In the genomic region with DNA sequence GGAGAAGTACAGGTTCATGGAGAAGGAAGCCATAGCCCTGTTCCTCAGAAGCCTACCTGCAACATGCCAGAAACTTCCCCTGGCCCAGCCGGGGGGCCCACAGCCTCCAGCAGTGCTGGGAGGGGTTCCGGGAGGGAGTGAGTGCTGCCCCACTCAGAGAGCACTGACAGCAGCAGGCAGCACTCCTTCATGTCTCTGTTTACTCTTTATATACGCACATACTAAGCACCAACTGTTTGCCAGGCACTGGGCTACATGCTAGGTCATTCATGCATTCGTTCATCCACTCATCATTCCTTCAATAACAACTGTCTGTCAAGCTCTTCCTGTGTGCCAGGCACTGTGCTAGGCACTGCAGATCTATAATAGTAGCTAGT, we compare ENCODE assay signal across 1 cellular context.
TF ChIP-seq lines count a peak whose summit lies in the region.

No MANE protein-coding gene starts in this region.

TF ChIP-seq in HepG2, 621 proteins besides CTCF, POLR2A, EP300 and RAD21 (continued from another document):
- TF ChIP-seq, protein P1, sequence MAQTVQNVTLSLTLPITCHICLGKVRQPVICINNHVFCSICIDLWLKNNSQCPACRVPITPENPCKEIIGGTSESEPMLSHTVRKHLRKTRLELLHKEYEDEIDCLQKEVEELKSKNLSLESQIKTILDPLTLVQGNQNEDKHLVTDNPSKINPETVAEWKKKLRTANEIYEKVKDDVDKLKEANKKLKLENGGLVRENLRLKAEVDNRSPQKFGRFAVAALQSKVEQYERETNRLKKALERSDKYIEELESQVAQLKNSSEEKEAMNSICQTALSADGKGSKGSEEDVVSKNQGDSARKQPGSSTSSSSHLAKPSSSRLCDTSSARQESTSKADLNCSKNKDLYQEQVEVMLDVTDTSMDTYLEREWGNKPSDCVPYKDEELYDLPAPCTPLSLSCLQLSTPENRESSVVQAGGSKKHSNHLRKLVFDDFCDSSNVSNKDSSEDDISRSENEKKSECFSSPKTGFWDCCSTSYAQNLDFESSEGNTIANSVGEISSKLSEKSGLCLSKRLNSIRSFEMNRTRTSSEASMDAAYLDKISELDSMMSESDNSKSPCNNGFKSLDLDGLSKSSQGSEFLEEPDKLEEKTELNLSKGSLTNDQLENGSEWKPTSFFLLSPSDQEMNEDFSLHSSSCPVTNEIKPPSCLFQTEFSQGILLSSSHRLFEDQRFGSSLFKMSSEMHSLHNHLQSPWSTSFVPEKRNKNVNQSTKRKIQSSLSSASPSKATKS (CRISPR knock-in tag; IDR thresholded peaks at IDR 0.05): no peak
- TF ChIP-seq ZBTB7B (CRISPR knock-in tag; IDR thresholded peaks at IDR 0.05) (no peak), GTF2F1 (IDR thresholded peaks at IDR 0.05; ENCODE audit: low read length) (no peak), PTBP1 (IDR thresholded peaks at IDR 0.05; ENCODE audit: low read depth, low read length, poor library complexity, severe bottlenecking) (no peak), YEATS4 (CRISPR knock-in tag; IDR thresholded peaks at IDR 0.05; ENCODE audit: borderline replicate concordance) (no peak), PAF1 (CRISPR knock-in tag; IDR thresholded peaks at IDR 0.05) (no peak), ZNF782 (CRISPR knock-in tag; IDR thresholded peaks at IDR 0.05; ENCODE audit: borderline replicate concordance) (no peak), BCL6 (CRISPR knock-in tag; IDR thresholded peaks at IDR 0.05) (0 out of 2 replicates have a peak, but pooled peaks have one; percentile 1), ELK4 (CRISPR knock-in tag; IDR thresholded peaks at IDR 0.05; ENCODE audit: borderline replicate concordance) (no peak), ZNF768 (CRISPR knock-in tag; IDR thresholded peaks at IDR 0.05) (peak; percentile 85), GABPB1 (CRISPR knock-in tag; IDR thresholded peaks at IDR 0.05) (0 out of 2 replicates have a peak, but pooled peaks have one; percentile 12), ZNF143 (CRISPR knock-in tag; IDR thresholded peaks at IDR 0.05) (no peak), ISL2 (CRISPR knock-in tag; IDR thresholded peaks at IDR 0.05) (no peak), SAFB2 (CRISPR knock-in tag; IDR thresholded peaks at IDR 0.05; ENCODE audit: borderline replicate concordance, low read depth) (no peak), ZKSCAN8 (CRISPR knock-in tag; IDR thresholded peaks at IDR 0.05; ENCODE audit: borderline replicate concordance) (peak; percentile 100), CBX2 (IDR thresholded peaks at IDR 0.05; ENCODE audit: low read depth, low read length) (no peak), CBX2 (CRISPR knock-in tag; IDR thresholded peaks at IDR 0.05; ENCODE audit: low read depth) (no peak), SOX5 (CRISPR knock-in tag; IDR thresholded peaks at IDR 0.05; ENCODE audit: borderline replicate concordance) (0 out of 2 replicates have a peak, but pooled peaks have one; percentile 2), TCF12 (IDR thresholded peaks at IDR 0.05) (no peak), TCF12 (CRISPR knock-in tag; IDR thresholded peaks at IDR 0.05) (no peak), EZH2 (conservative IDR thresholded peaks at IDR 0.05; ENCODE audit: low read depth, low read length) (no peak), NR2F6 (IDR thresholded peaks at IDR 0.05) (peak; percentile 12; the same call in 1 of the 2 replicates), NR2F6 (CRISPR knock-in tag; IDR thresholded peaks at IDR 0.05) (no peak), ZNF788 (CRISPR knock-in tag; IDR thresholded peaks at IDR 0.05; ENCODE audit: borderline replicate concordance) (peak; percentile 35; the same call in 1 of the 2 replicates), CHD4 (IDR thresholded peaks at IDR 0.05; ENCODE audit: borderline replicate concordance, low read length) (peak; percentile 63; the same call in 1 of the 2 replicates)
- TF ChIP-seq, protein P2, sequence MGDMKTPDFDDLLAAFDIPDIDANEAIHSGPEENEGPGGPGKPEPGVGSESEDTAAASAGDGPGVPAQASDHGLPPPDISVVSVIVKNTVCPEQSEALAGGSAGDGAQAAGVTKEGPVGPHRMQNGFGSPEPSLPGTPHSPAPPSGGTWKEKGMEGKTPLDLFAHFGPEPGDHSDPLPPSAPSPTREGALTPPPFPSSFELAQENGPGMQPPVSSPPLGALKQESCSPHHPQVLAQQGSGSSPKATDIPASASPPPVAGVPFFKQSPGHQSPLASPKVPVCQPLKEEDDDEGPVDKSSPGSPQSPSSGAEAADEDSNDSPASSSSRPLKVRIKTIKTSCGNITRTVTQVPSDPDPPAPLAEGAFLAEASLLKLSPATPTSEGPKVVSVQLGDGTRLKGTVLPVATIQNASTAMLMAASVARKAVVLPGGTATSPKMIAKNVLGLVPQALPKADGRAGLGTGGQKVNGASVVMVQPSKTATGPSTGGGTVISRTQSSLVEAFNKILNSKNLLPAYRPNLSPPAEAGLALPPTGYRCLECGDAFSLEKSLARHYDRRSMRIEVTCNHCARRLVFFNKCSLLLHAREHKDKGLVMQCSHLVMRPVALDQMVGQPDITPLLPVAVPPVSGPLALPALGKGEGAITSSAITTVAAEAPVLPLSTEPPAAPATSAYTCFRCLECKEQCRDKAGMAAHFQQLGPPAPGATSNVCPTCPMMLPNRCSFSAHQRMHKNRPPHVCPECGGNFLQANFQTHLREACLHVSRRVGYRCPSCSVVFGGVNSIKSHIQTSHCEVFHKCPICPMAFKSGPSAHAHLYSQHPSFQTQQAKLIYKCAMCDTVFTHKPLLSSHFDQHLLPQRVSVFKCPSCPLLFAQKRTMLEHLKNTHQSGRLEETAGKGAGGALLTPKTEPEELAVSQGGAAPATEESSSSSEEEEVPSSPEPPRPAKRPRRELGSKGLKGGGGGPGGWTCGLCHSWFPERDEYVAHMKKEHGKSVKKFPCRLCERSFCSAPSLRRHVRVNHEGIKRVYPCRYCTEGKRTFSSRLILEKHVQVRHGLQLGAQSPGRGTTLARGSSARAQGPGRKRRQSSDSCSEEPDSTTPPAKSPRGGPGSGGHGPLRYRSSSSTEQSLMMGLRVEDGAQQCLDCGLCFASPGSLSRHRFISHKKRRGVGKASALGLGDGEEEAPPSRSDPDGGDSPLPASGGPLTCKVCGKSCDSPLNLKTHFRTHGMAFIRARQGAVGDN (CRISPR knock-in tag; IDR thresholded peaks at IDR 0.05): peak; percentile 77
